Comparison of ENCODE assay signal across 13 cellular contexts in the genomic region with DNA sequence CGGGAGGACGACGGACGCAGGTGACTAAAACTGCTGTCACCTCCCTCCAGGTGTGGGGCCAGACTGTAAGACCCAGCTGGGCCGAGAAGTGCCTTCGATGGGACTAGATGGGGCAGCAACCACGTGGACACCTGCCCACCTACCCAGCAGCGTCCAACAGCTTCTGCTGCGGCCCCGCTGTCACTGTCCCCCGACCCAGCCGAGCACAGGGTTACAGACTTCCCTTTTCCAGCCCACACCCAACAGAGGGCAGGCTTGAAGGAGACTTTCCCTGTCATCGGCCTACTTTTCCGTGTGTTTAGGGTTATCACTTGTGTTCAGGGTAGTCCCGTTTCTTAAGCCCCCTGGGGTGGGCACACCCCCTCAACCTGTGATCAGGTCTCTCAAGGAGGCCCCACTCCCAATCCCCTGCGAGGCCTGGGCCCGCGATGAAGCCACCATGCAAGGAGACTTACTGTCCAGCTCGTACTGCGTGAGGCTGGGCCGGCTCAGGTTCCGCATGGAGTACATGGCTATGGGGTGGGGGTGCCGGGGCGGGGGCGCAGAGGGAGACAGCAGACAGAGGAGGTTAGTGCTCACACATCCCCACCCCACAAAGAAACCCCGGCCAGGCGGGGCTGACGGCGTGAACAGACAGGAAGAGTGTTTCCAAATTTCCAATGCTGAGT.
"Had no signal": no experiment of that assay in that cellular context is flagged by ENCODE, and none has a peak within 500 bp of the region (broad histone marks: within the 10 kb centered on the region; RNA-seq: fewer than 3 reads in every experiment).

No MANE protein-coding gene starts in this region.

- H3K27me3 ChIP-seq: ovary, uterus had no signal

- H3K9me3 ChIP-seq: ovary, uterus had no signal

- H3K27ac ChIP-seq: coronary artery, ovary, uterus had no signal

- H3K27me3 Mint-ChIP-seq: naive thymus-derived CD4-positive, alpha-beta T cell; stimulated activated memory B cell treated with anti-CD40 and anti-IgM and Interleukin-4, amounts not matched to agents 10 μg/mL and 1 μg/mL and 100 μg/mL, for 72 hours had no signal

- ATAC-seq: naive thymus-derived CD4-positive, alpha-beta T cell; stimulated activated memory B cell treated with anti-CD40 and anti-IgM and Interleukin-4, amounts not matched to agents 10 μg/mL and 1 μg/mL and 100 μg/mL, for 72 hours had no signal

- H3K4me3 Mint-ChIP-seq: endodermal cell; naive thymus-derived CD4-positive, alpha-beta T cell; stimulated activated memory B cell treated with anti-CD40 and anti-IgM and Interleukin-4, amounts not matched to agents 10 μg/mL and 1 μg/mL and 100 μg/mL, for 72 hours had no signal

- H3K4me1 Mint-ChIP-seq: stimulated activated memory B cell treated with anti-CD40 and anti-IgM and Interleukin-4, amounts not matched to agents 10 μg/mL and 1 μg/mL and 100 μg/mL, for 72 hours had no signal

- H3K27ac Mint-ChIP-seq: endodermal cell; naive thymus-derived CD4-positive, alpha-beta T cell; stimulated activated memory B cell treated with anti-CD40 and anti-IgM and Interleukin-4, amounts not matched to agents 10 μg/mL and 1 μg/mL and 100 μg/mL, for 72 hours had no signal

- H3K36me3 ChIP-seq: ovary, uterus had no signal

- H3K4me3 ChIP-seq: coronary artery, ovary, uterus had no signal

- H3K4me1 ChIP-seq: uterus had no signal

- DNase-seq: effector CD4-positive, alpha-beta T cell; endodermal cell; erythroblast; foreskin melanocyte; kidney glomerular epithelial cell; naive thymus-derived CD4-positive, alpha-beta T cell; ovary; right cardiac atrium; stimulated activated CD4-positive, alpha-beta T cell treated with anti-CD3 and anti-CD28 coated beads, Interleukin-4, amount 100 ng/mL, for 1 hour; trophoblast cell; uterus had no signal

- H3K9me3 Mint-ChIP-seq: endodermal cell; naive thymus-derived CD4-positive, alpha-beta T cell; stimulated activated memory B cell treated with anti-CD40 and anti-IgM and Interleukin-4, amounts not matched to agents 10 μg/mL and 1 μg/mL and 100 μg/mL, for 72 hours had no signal
